In the genomic region with DNA sequence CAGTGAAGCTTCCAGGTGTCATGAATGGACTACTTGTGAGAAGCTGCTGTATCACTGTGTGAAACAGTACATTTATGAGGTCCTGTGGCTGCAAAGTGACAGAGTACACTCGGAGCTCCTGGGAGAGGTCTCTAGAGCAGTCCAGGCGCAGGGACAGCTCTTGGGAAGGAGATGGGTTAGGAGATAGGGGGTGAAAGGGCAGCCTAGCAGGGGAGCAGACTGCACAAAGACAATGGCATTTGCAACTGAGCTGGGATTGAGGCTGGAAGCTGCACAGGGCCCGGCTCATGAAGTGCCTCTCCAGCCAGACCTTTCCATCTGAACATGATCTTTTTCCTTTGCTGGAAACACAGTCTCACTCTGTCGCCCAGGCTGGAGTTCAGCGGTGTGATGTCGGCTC, we compare ENCODE assay signal across 1 cellular context.
TF ChIP-seq lines count a peak whose summit lies in the region.

No MANE protein-coding gene starts in this region.

TF ChIP-seq in GM23338, 12 proteins besides CTCF, POLR2A, EP300 and RAD21 (continued from another document):
- TF ChIP-seq ZNF462 (CRISPR knock-in tag; IDR thresholded peaks at IDR 0.05), result no peak
- TF ChIP-seq CREB1 (CRISPR knock-in tag; IDR thresholded peaks at IDR 0.05; ENCODE audit: low read depth), result no peak
- no peak for TF ChIP-seq STAT1 (IDR thresholded peaks at IDR 0.05; ENCODE audit: unreplicated experiment)
- no peak for TF ChIP-seq ZNF114 (CRISPR knock-in tag; IDR thresholded peaks at IDR 0.05)
- no peak for TF ChIP-seq ZNF331 (CRISPR knock-in tag; IDR thresholded peaks at IDR 0.05; ENCODE audit: low read depth)
- TF ChIP-seq POLR2AphosphoS5 (IDR thresholded peaks at IDR 0.05; ENCODE audit: low read depth), result no peak
- no peak for TF ChIP-seq EZH2phosphoT487 (IDR thresholded peaks at IDR 0.05; ENCODE audit: unreplicated experiment)
- TF ChIP-seq NANOG (IDR thresholded peaks at IDR 0.05; ENCODE audit: borderline replicate concordance), result no peak
